ENCODE assay signal across 9 cellular contexts in the genomic region with DNA sequence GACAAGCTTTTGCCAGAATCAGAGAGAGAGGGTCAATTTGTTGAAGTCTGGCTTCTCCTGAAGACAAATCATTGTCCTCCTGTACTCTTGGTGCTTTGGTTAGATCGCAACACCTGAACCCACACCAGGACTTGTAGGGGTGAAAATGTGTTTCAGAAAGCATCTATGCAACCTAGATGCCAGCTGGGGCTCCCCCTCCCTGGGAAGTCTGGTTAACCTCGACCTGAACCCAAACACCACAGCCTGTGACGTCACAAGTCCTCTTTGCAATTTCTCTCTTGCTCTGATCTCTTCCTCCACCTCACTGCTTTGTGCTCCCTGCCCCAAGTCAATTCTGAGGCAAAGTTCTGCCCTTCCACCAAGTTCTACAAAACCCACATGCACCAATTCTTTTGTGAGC.
DNase-seq lines count a peak whose midpoint lies in the region; ATAC-seq and TF ChIP-seq lines count a peak whose summit lies in the region.
"Had no signal": no experiment of that assay in that cellular context is flagged by ENCODE, and none has a peak within 500 bp of the region (broad histone marks: within the 10 kb centered on the region; RNA-seq: fewer than 3 reads in every experiment).

No MANE protein-coding gene starts in this region.

- TF ChIP-seq CTCF in foreskin fibroblast (IDR thresholded peaks at IDR 0.05; ENCODE audit: low read depth, low read length): no peak

- peak; percentile 62 for DNase-seq in activated T-cell treated with anti-CD3 and anti-CD28 coated beads, Interleukin-2, amount 50 U/mL, for 1 hour
- peak; percentile 42 for DNase-seq in stimulated activated CD8-positive, alpha-beta memory T cell treated with anti-CD3 and anti-CD28 coated beads, Interleukin-4, amount 100 ng/mL, for 24 hours (ENCODE audit: low read depth)
- DNase-seq in GDM1 (lab: John Stamatoyannopoulos, UW) (no peak), foreskin fibroblast (no peak)
- DNase-seq: cerebellar nuclear complex had no signal

- ATAC-seq in GM19395 (IDR thresholded peaks at IDR 0.05; ENCODE audit: unreplicated experiment) (peak; percentile 71), HG03520 (IDR thresholded peaks at IDR 0.05; ENCODE audit: unreplicated experiment) (peak; percentile 66), GM19452 (IDR thresholded peaks at IDR 0.05; ENCODE audit: unreplicated experiment) (no peak), GM18519 (IDR thresholded peaks at IDR 0.05; ENCODE audit: low FRiP score, unreplicated experiment) (no peak)

- no peak overlapping the region for H3K4me3 ChIP-seq in foreskin fibroblast (ENCODE audit: low read depth in 1 of 2, low read length in 2 of 2)

Comparison
In these comparisons a context has a peak if more than half of its experiments do, and no peak if none do; other contexts are left out.
1. ATAC-seq: peak in GM19395 (single experiment) and HG03520 (single experiment); none in GM19452 (single experiment) and GM18519 (single experiment).
2. DNase-seq: peak in activated T-cell treated with anti-CD3 and anti-CD28 coated beads, Interleukin-2, amount 50 U/mL, for 1 hour (single experiment) and stimulated activated CD8-positive, alpha-beta memory T cell treated with anti-CD3 and anti-CD28 coated beads, Interleukin-4, amount 100 ng/mL, for 24 hours (single experiment); none in GDM1 (single experiment) and foreskin fibroblast (0 of 2).